In the genomic region with DNA sequence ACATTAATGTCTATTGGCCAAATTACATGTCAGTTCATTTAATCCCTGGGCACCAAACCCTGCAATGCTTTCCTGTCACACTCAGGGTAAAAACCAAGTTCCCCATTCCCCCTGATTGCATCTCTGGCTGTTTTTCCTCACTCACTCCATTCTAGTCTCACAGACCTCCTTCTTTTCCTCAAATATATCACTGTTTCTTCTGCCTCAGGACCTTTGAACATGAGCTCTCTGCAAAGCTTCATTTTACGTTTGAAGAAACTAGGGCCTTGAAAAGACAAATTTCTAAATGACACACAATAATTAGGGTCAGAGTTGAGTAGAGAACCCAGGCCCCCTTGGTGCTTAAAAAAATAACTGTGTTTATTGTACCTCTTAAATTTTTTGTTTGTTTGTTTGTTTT, we compare ENCODE assay signal across 25 cellular contexts.
"Had no signal": no experiment of that assay in that cellular context is flagged by ENCODE, and none has a peak within 500 bp of the region (broad histone marks: within the 10 kb centered on the region; RNA-seq: fewer than 3 reads in every experiment).

No MANE protein-coding gene starts in this region.

- H3K27ac ChIP-seq: adrenal gland, brain microvascular endothelial cell, coronary artery, esophagus muscularis mucosa, foreskin keratinocyte, heart left ventricle had no signal

- H3K9me3 ChIP-seq: esophagus muscularis mucosa, gastrocnemius medialis, heart left ventricle had no signal

- DNase-seq: activated CD4-positive, alpha-beta memory T cell treated with anti-CD3 and anti-CD28 coated beads for 36 hours; activated CD4-positive, CD25-positive, alpha-beta regulatory T cell; activated CD4-positive, CD25-positive, alpha-beta regulatory T cell treated with anti-CD3 and anti-CD28 coated beads, Interleukin-2, amount 50 U/mL, for 72 hours; activated CD8-positive, alpha-beta memory T cell treated with anti-CD3 and anti-CD28 coated beads, Interleukin-2, amount 10 ng/mL, durations not matched to agents 7 days and 5 days; activated CD8-positive, alpha-beta memory T cell treated with anti-CD3 and anti-CD28 coated beads, Interleukin-2, amount 50 U/mL, for 4 hours; activated effector memory CD4-positive, alpha-beta T cell treated with anti-CD3 and anti-CD28 coated beads, Interleukin-2, amount 50 U/mL, for 16 hours; activated naive CD4-positive, alpha-beta T cell treated with anti-CD3 and anti-CD28 coated beads for 36 hours; activated T-cell treated with anti-CD3 and anti-CD28 coated beads, Interleukin-2, amount 50 U/mL, for 1 hour; activated T-cell treated with anti-CD3 and anti-CD28 coated beads, Interleukin-2, amount 50 U/mL, for 48 hours; amygdala; effector CD4-positive, alpha-beta T cell; effector memory CD8-positive, alpha-beta T cell; gastrocnemius medialis; glutamatergic neuron; heart left ventricle; T-helper 17 cell; T1000 had no signal

- ATAC-seq: activated CD4-positive, alpha-beta T cell treated with anti-CD3 and anti-CD28 coated beads for 36 hours; activated CD8-positive, alpha-beta memory T cell treated with anti-CD3 and anti-CD28 coated beads, Interleukin-2, amount 10 ng/mL, durations not matched to agents 7 days and 5 days; activated CD8-positive, alpha-beta T cell treated with anti-CD3 and anti-CD28 coated beads, Interleukin-2, amount 10 ng/mL, durations not matched to agents 7 days and 5 days; activated naive CD8-positive, alpha-beta T cell treated with anti-CD3 and anti-CD28 coated beads, Interleukin-2, amount 50 U/mL, for 24 hours; effector memory CD8-positive, alpha-beta T cell; gastrocnemius medialis had no signal

- H3K27me3 ChIP-seq: adrenal gland, brain microvascular endothelial cell, esophagus muscularis mucosa, foreskin keratinocyte, gastrocnemius medialis, heart left ventricle had no signal

- H3K4me3 ChIP-seq: adrenal gland, coronary artery, esophagus muscularis mucosa, gastrocnemius medialis, heart left ventricle had no signal

- H3K4me1 ChIP-seq: foreskin keratinocyte had no signal

- H3K36me3 ChIP-seq: adrenal gland, brain microvascular endothelial cell, esophagus muscularis mucosa, gastrocnemius medialis, heart left ventricle had no signal
